In genomic region chr6:54935739-54936138, GRCh38 we compare ENCODE assay signal across 13 cellular contexts.
DNase-seq lines count a peak whose midpoint lies in the region; ATAC-seq and TF ChIP-seq lines count a peak whose summit lies in the region.
"Had no signal": no experiment of that assay in that cellular context is flagged by ENCODE, and none has a peak within 500 bp of the region (broad histone marks: within the 10 kb centered on the region; RNA-seq: fewer than 3 reads in every experiment).

No MANE protein-coding gene starts in this region.

- peak; percentile 100 for ATAC-seq in foreskin keratinocyte
- ATAC-seq in GM19455 (IDR thresholded peaks at IDR 0.05; ENCODE audit: unreplicated experiment): no peak
- no peak for ATAC-seq in GM21447 (IDR thresholded peaks at IDR 0.05; ENCODE audit: unreplicated experiment)
- ATAC-seq: right cardiac atrium had no signal

- CTCF ChIA-PET in RWPE1 (lab: Yijun Ruan, JAX): no interaction called here

- intact Hi-C loops in lower leg skin (cut with DNase I; ENCODE audit: low total_unique reads): no loop called here

- no peak overlapping the region for H3K27ac ChIP-seq in RWPE1
- peak overlapping the region; percentile 47 for H3K27ac ChIP-seq in foreskin keratinocyte
- H3K27ac ChIP-seq: KMS-11, tibial artery had no signal

- peak; percentile 85 for DNase-seq in A172 (ENCODE audit: low spot score)
- peak; percentile 52 for DNase-seq in HFF-Myc (ENCODE audit: extremely low read depth, low read depth)
- DNase-seq in RWPE1 (ENCODE audit: low spot score): peak; percentile 87
- DNase-seq in foreskin keratinocyte: peak; percentile 90 to 97
- DNase-seq in lower leg skin (ENCODE audit: low spot score in 2 of 2): no peak
- DNase-seq in NCI-H345 (lab: John Stamatoyannopoulos, UW): no peak
- DNase-seq: amniotic stem cell; effector memory CD4-positive, alpha-beta T cell; right cardiac atrium; tibial artery had no signal

- no peak for TF ChIP-seq CTCF in HFF-Myc (IDR thresholded peaks at IDR 0.05; ENCODE audit: low read depth, low read length, missing control alignments)
- TF ChIP-seq CTCF in RWPE1 (conservative IDR thresholded peaks at IDR 0.05; ENCODE audit: low read depth): no peak
- TF ChIP-seq CTCF in foreskin keratinocyte (conservative IDR thresholded peaks at IDR 0.05): no peak
- no peak for TF ChIP-seq CTCF in lower leg skin (IDR thresholded peaks at IDR 0.05)

- no peak overlapping the region for H3K4me3 ChIP-seq in HFF-Myc (replicated peaks; ENCODE audit: low read depth, low read length)
- no peak overlapping the region for H3K4me3 ChIP-seq in lower leg skin (ENCODE audit: low read depth, poor library complexity, severe bottlenecking)
- H3K4me3 ChIP-seq: tibial artery had no signal

- WGBS in lower leg skin, 2 donors: 72 to 79% methylated on average over 5 of the region's 5 CpGs

- POLR2A ChIA-PET in RWPE1 (lab: Yijun Ruan, JAX; ENCODE audit: low non-redundant PET): no interaction called here

- no peaks in the 10 kb centered on the region for H3K27me3 ChIP-seq in foreskin keratinocyte
- H3K27me3 ChIP-seq: tibial artery had no signal

- no peak for TF ChIP-seq POLR2A in lower leg skin (IDR thresholded peaks at IDR 0.05)

- H3K4me1 ChIP-seq in foreskin keratinocyte: peaks cover 18% of the 10 kb centered on the region
- H3K4me1 ChIP-seq: tibial artery had no signal

Comparison
In these comparisons a context has a peak if more than half of its experiments do, and no peak if none do; other contexts are left out.
1. DNase-seq: peak in A172 (single experiment), HFF-Myc (single experiment), RWPE1 (single experiment) and foreskin keratinocyte (2 of 2); none in lower leg skin (0 of 2) and NCI-H345 (single experiment).